In genomic region chr11:60950933-60951610, GRCh38 we compare ENCODE assay signal across 8 cellular contexts. TPM values are rescaled to one million over a fixed set of nuclear protein-coding genes. Genes with fewer than 3 reads are reported as not detected.
DNase-seq lines count a peak whose midpoint lies in the region; ATAC-seq, FAIRE-seq and TF ChIP-seq lines count a peak whose summit lies in the region.

No MANE protein-coding gene starts in this region.

- no peak for FAIRE-seq in bronchial epithelial cell (lab: Jason Lieb, UNC)
- no peak for FAIRE-seq in H54 (lab: Jason Lieb, UNC)

- H3K27me3 ChIP-seq in bronchial epithelial cell (ENCODE audit: control insufficient read depth, insufficient read depth, low read length) (no peaks in the 10 kb centered on the region), transverse colon (no peaks in the 10 kb centered on the region)

- TF ChIP-seq POLR2A in transverse colon (IDR thresholded peaks at IDR 0.05) (no peak), H54 (IDR thresholded peaks at IDR 0.05; ENCODE audit: low read depth, low read length) (no peak)

- ATAC-seq in GM19463 (IDR thresholded peaks at IDR 0.05; ENCODE audit: unreplicated experiment) (no peak), GM19467 (IDR thresholded peaks at IDR 0.05; ENCODE audit: unreplicated experiment) (no peak)

- H3K27ac ChIP-seq in mesodermal cell (ENCODE audit: low read depth, low read length, severe bottlenecking) = no peak overlapping the region
- H3K27ac ChIP-seq in transverse colon = peak overlapping the region; percentile 80 to 87 (median 85)

- no peak for TF ChIP-seq CTCF in bronchial epithelial cell (IDR thresholded peaks at IDR 0.05; ENCODE audit: insufficient read depth, low read length, severe bottlenecking)
- no peak for TF ChIP-seq CTCF in transverse colon (IDR thresholded peaks at IDR 0.05)

- H3K4me3 ChIP-seq in bronchial epithelial cell (ENCODE audit: low read depth, low read length) = peak overlapping the region; percentile 17
- peak overlapping the region; percentile 5 for H3K4me3 ChIP-seq in mesodermal cell (ENCODE audit: extremely low read depth, insufficient read depth, low read length, poor library complexity, severe bottlenecking)
- peak overlapping the region; percentile 35 to 56 (median 44) for H3K4me3 ChIP-seq in transverse colon

- DNase-seq in activated CD8-positive, alpha-beta memory T cell treated with anti-CD3 and anti-CD28 coated beads for 24 hours = peak; percentile 68
- DNase-seq in activated CD8-positive, alpha-beta memory T cell treated with anti-CD3 and anti-CD28 coated beads, Interleukin-2, amount 50 U/mL, for 4 hours = no peak
- no peak for DNase-seq in bronchial epithelial cell (ENCODE audit: low read depth)
- DNase-seq in transverse colon = no peak
- no peak for DNase-seq in H54 (ENCODE audit: insufficient read length, low spot score)

- H3K4me1 ChIP-seq in mesodermal cell (ENCODE audit: control insufficient read depth, insufficient read depth, low read length, poor library complexity, severe bottlenecking) = peaks cover 5% of the 10 kb centered on the region
- peaks cover 0 to 35% (median 9%) of the 10 kb centered on the region in 4 donors for H3K4me1 ChIP-seq in transverse colon

- intact Hi-C loops in transverse colon (cut with DNase I; ENCODE audit: low total_unique reads) = no loop called here

- TF ChIP-seq EP300 in transverse colon (IDR thresholded peaks at IDR 0.05; ENCODE audit: low read depth) = no peak

- in situ Hi-C loops in transverse colon (cut with MboI; ENCODE audit: low pct_ligation_motif_present in 1 of 4, low pct_unique_long_range_greater_than_20kb in 1 of 4, low sequenced_read_pairs in 3 of 4) = no loop called here

- WGBS in mesodermal cell (ENCODE audit: insufficient coverage in 2 of 2), 2 experiments = 8 to 13% methylated on average over 60 to 64 of the region's 86 CpGs
- WGBS in transverse colon (ENCODE audit: low coverage in 1 of 2), 2 donors = 0 to 51% methylated on average over 1 to 62 of the region's 86 CpGs

- H3K9me3 ChIP-seq in mesodermal cell (ENCODE audit: control insufficient read depth, low read length) (no peaks in the 10 kb centered on the region), transverse colon (no peaks in the 10 kb centered on the region)

- H3K36me3 ChIP-seq in bronchial epithelial cell (ENCODE audit: control insufficient read depth, insufficient read depth, low read length) (no peaks in the 10 kb centered on the region), mesodermal cell (ENCODE audit: control insufficient read depth, insufficient read depth, low read length) (no peaks in the 10 kb centered on the region), transverse colon (no peaks in the 10 kb centered on the region)

RNA-seq across cellular contexts. Expression of gene SLC15A3, which starts 0.9 kb away (rescaled TPM):
- total RNA-seq in bronchial epithelial cell = 0.38 and 1.3 TPM in 2 replicates
- 2.0 TPM for polyA plus RNA-seq in mesodermal cell (2013, experiment 1 of 2)
- 1.5 TPM for polyA plus RNA-seq in mesodermal cell (2013, experiment 2 of 2)
- 10 to 100 TPM in 3 of 4 donors, 1 to 10 TPM in 1; 8.1 to 18.9 (median 12.6) TPM for total RNA-seq in transverse colon

RNA-seq across cellular contexts. Expression of gene CD6, which starts 20.4 kb away (rescaled TPM):
- total RNA-seq in bronchial epithelial cell (not detected in 2 replicates), transverse colon (1 to 10 TPM in 3 of 4 donors, not detected in 1; 1.9 to 4.3 (median 3.0) TPM)
- polyA plus RNA-seq in mesodermal cell (2013, experiment 1 of 2) = 0.26 TPM
- 0.46 TPM for polyA plus RNA-seq in mesodermal cell (2013, experiment 2 of 2)

RNA-seq across cellular contexts. Expression of gene TMEM132A, which starts 26.8 kb away (rescaled TPM):
- 22.6 and 25.2 TPM in 2 replicates for total RNA-seq in bronchial epithelial cell
- 111 TPM for polyA plus RNA-seq in mesodermal cell (2013, experiment 1 of 2)
- polyA plus RNA-seq in mesodermal cell (2013, experiment 2 of 2) = 88.8 TPM
- 1 to 10 TPM; 1.8 to 7.0 (median 3.5) TPM for total RNA-seq in transverse colon

RNA-seq across cellular contexts. Expression of gene TMEM109, which starts 37.1 kb away (rescaled TPM):
- 7.6 and 7.7 TPM in 2 replicates for total RNA-seq in bronchial epithelial cell
- 70.8 TPM for polyA plus RNA-seq in mesodermal cell (2013, experiment 1 of 2)
- 57.9 TPM for polyA plus RNA-seq in mesodermal cell (2013, experiment 2 of 2)
- 10 to 100 TPM; 35.2 to 47.2 (median 45.1) TPM for total RNA-seq in transverse colon

RNA-seq across cellular contexts. Expression of gene PRPF19, which starts 44.7 kb away (rescaled TPM):
- total RNA-seq in bronchial epithelial cell = 30.2 and 36.1 TPM in 2 replicates
- 81.7 TPM for polyA plus RNA-seq in mesodermal cell (2013, experiment 1 of 2)
- 73.7 TPM for polyA plus RNA-seq in mesodermal cell (2013, experiment 2 of 2)
- 10 to 100 TPM; 15.5 to 70.3 (median 42.8) TPM for total RNA-seq in transverse colon
